In the genomic region with DNA sequence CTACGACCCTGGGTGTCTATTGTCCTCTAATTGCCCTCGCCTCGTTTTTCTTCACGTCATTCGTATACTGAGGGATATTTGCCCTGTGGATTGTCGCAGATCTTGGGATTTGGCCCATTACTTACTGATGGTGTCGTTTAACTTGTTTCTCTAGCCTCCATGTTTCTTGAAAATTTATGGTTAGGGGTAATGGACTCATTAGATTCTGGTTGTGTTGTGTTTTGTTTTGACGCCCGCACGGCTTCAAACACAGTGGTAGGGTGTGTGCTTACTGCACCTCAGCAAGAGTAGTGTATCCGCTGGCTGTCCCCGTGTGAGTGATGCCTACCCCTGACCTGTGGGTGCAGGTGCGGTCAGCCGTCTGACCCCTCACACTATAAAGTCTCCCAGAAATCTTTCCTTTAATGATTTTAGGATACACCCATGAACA, we compare ENCODE assay signal across 7 cellular contexts. TPM values are rescaled to one million over a fixed set of nuclear protein-coding genes. Genes with fewer than 3 reads are reported as not detected.
DNase-seq lines count a peak whose midpoint lies in the region; ATAC-seq, FAIRE-seq and TF ChIP-seq lines count a peak whose summit lies in the region.

No MANE protein-coding gene starts in this region.

- peak overlapping the region; percentile 87 for H3K27ac ChIP-seq in HepG2 (ENCODE audit: extremely low read length, insufficient read depth, low read length)
- peak overlapping the region; percentile 68 for H3K27ac ChIP-seq in substantia nigra (ENCODE audit: low read depth, low read length, poor library complexity, severe bottlenecking)

- in situ Hi-C loops in HepG2 (cut with HindIII; ENCODE audit: extremely low pct_ligation_motif_present, low pct_unique_long_range_greater_than_20kb), result loop anchor here (5.0 kb wide), 1 partner anchor 127 kb away; a partner anchor contains a TSS

- POLR2A ChIA-PET in MCF 10A (lab: Yijun Ruan, JAX), result interaction anchor here (0.7 to 2.7 kb wide), 11 partner anchors 8 to 356 kb away, joined by 3 to 14 read pairs (median 4); a partner anchor contains a TSS
- POLR2A ChIA-PET in HepG2 (lab: Yijun Ruan, JAX), result interaction anchor here (0.6 to 3.0 kb wide), 9 partner anchors 9 to 1658 kb away, joined by 3 to 89 read pairs (median 6); a partner anchor contains a TSS

- TSS peak; percentile 31 for BruUV-seq in MCF 10A (replicated peaks; lab: Mats Ljungman, UMichigan)
- no TSS peak for BruUV-seq in HepG2 (replicated peaks; lab: Mats Ljungman, UMichigan)

- TF ChIP-seq CTCF in MCF 10A (IDR thresholded peaks at IDR 0.05; ENCODE audit: unreplicated experiment) (no peak), HepG2 (CRISPR knock-in tag; IDR thresholded peaks at IDR 0.05) (peak; percentile 33)

- H3K36me3 Mint-ChIP-seq in MCF 10A (ENCODE audit: insufficient read depth, unreplicated experiment), result peaks cover 12% of the 10 kb centered on the region

- 1% methylated on average over 14 of the region's 14 CpGs for WGBS in HepG2 (ENCODE audit: low lambda C conversion rate)

- no peaks in the 10 kb centered on the region for H4K20me1 ChIP-seq in HepG2 (ENCODE audit: insufficient read depth, low read length)

- no peaks in the 10 kb centered on the region for H3K27me3 ChIP-seq in H7 (ENCODE audit: control insufficient read depth, insufficient read depth, low read length)
- H3K27me3 ChIP-seq in HepG2 (ENCODE audit: control insufficient read depth in 1 of 2, insufficient read depth in 2 of 2, low read length in 2 of 2), result no peaks in the 10 kb centered on the region; a peak in 1 of 5 replicates

- DNase-seq in H7, result no peak
- peak; percentile 75 for DNase-seq in NCI-H69 (lab: John Stamatoyannopoulos, UW)
- no peak for DNase-seq in MCF 10A (ENCODE audit: unreplicated experiment)
- peak; percentile 31 for DNase-seq in HepG2 (ENCODE audit: low spot score)
- peak in 5 of 49 donors; percentile 0 to 17 (median 14) for DNase-seq in substantia nigra (lab: John Stamatoyannopoulos, UW)
- DNase-seq in midbrain (lab: John Stamatoyannopoulos, UW), result no peak
- DNase-seq in mucosa of gallbladder (ENCODE audit: low spot score), result no peak

- intact Hi-C loops in MCF 10A (cut with micrococcal nuclease) (loop anchor here (1.0 kb wide), 1 partner anchor 265 kb away; no protein-coding TSS in a partner anchor), HepG2 (cut with micrococcal nuclease; ENCODE audit: unreplicated experiment) (loop anchor here (1.0 to 10.0 kb wide), 9 partner anchors 21 to 1645 kb away; a partner anchor contains a TSS)

- no peaks in the 10 kb centered on the region for H3K79me2 ChIP-seq in HepG2 (ENCODE audit: insufficient read depth, low read length)

- no peaks in the 10 kb centered on the region for H3K9me3 Mint-ChIP-seq in MCF 10A (ENCODE audit: unreplicated experiment)

- H3K4me3 ChIP-seq in H7 (ENCODE audit: insufficient read depth, low read depth, low read length), result peak overlapping the region; percentile 82
- peak overlapping the region; percentile 69 to 81 (median 75) for H3K4me3 ChIP-seq in HepG2 (replicated peaks in 1 of 3; ENCODE audit: insufficient read depth in 1 of 3, low read depth in 2 of 3, low read length in 3 of 3)

- no peak for TF ChIP-seq RAD21 in HepG2 (CRISPR knock-in tag; IDR thresholded peaks at IDR 0.05)

- H3K27me3 Mint-ChIP-seq in MCF 10A (ENCODE audit: insufficient read depth, unreplicated experiment), result no peaks in the 10 kb centered on the region

- TF ChIP-seq EP300 in HepG2 (IDR thresholded peaks at IDR 0.05; ENCODE audit: low read depth in 2 of 2, low read length in 2 of 2) (no peak), HepG2 (CRISPR knock-in tag; IDR thresholded peaks at IDR 0.05; ENCODE audit: borderline replicate concordance) (no peak)

- CTCF ChIA-PET in MCF 10A (lab: Yijun Ruan, JAX) (interaction anchor here (0.6 kb wide), 1 partner anchor 270 kb away, joined by 3 read pairs; no protein-coding TSS in a partner anchor), HepG2 (lab: Yijun Ruan, JAX; ENCODE audit: low intra/inter-chr PET ratio, low total read pairs) (no interaction called here)

- ATAC-seq in HepG2, result peak; percentile 18

- TF ChIP-seq POLR2A in HepG2 (IDR thresholded peaks at IDR 0.05; ENCODE audit: insufficient read depth in 1 of 2, low read depth in 2 of 2, low read length in 2 of 2), result peak in 1 of 2 experiments; percentile 0; a peak in 1 of 4 replicates

- H3K9ac ChIP-seq in HepG2 (ENCODE audit: insufficient read depth, low read depth, low read length), result peak overlapping the region; percentile 91

- peak overlapping the region; percentile 98 for H3K27ac Mint-ChIP-seq in MCF 10A (ENCODE audit: low read depth, unreplicated experiment)

- peak overlapping the region; percentile 97 for H3K4me2 ChIP-seq in HepG2 (ENCODE audit: low read depth, low read length)

- H3K36me3 ChIP-seq in H7 (replicated peaks; ENCODE audit: control insufficient read depth, insufficient read depth, low read length) (no peaks in the 10 kb centered on the region), HepG2 (replicated peaks in 1 of 2; ENCODE audit: control insufficient read depth in 1 of 2, insufficient read depth in 2 of 2, low read length in 2 of 2) (no peaks in the 10 kb centered on the region)

- no peaks in the 10 kb centered on the region for H3K9me3 ChIP-seq in HepG2 (ENCODE audit: low read length)

- no peak for FAIRE-seq in HepG2 (lab: Jason Lieb, UNC)

- peak overlapping the region; percentile 89 for H3K4me3 Mint-ChIP-seq in MCF 10A (ENCODE audit: unreplicated experiment)

- H3K4me1 ChIP-seq in HepG2 (ENCODE audit: insufficient read depth, low read length), result peaks cover 21% of the 10 kb centered on the region

- H3K4me1 Mint-ChIP-seq in MCF 10A (ENCODE audit: insufficient read depth, unreplicated experiment), result peaks cover 21% of the 10 kb centered on the region

- H2AFZ ChIP-seq in HepG2 (ENCODE audit: low read length), result peak overlapping the region; percentile 99

RNA-seq across cellular contexts. Expression of a gene that starts 0.9 kb away (rescaled TPM):
- not detected in 2 replicates for total RNA-seq in H7 (2014; rRNA removed; shearing (Covaris generic))
- total RNA-seq in MCF 10A (2022), result not detected in 2 replicates
- under 0.01 TPM in 1 of 2 replicates, not detected in the other for total RNA-seq in HepG2 (2016; rRNA removed; fragmentation: Illumina TruSeq; extraction: Trizol)
- total RNA-seq in HepG2 (2016; cell fraction: cytosol; rRNA removed; fragmentation: Illumina TruSeq; extraction: Trizol; ENCODE audit: low read depth), result under 0.01 TPM in 2 replicates
- under 0.01 TPM in 1 of 2 replicates, not detected in the other for total RNA-seq in HepG2 (2016; cell fraction: insoluble cytoplasmic fraction; rRNA removed; fragmentation: Illumina TruSeq; extraction: Trizol)
- under 0.01 TPM in 1 of 2 replicates, not detected in the other for total RNA-seq in HepG2 (2016; cell fraction: membrane; rRNA removed; fragmentation: Illumina TruSeq; extraction: Trizol)
- not detected in 2 replicates for total RNA-seq in HepG2 (2016; cell fraction: nucleus; rRNA removed; fragmentation: Illumina TruSeq; extraction: Trizol)
- polyA plus RNA-seq in HepG2 (2011; rRNA removed), result not detected in 2 replicates
- not detected in 2 replicates for polyA plus RNA-seq in HepG2 (2011; cell fraction: cytosol; rRNA removed)
- polyA plus RNA-seq in HepG2 (2011; cell fraction: nucleus; rRNA removed), result not detected in 2 replicates
- not detected in 2 replicates for polyA plus RNA-seq in HepG2 (2012)
- polyA plus RNA-seq in HepG2 (2016; cell fraction: cytosol; fragmentation: Illumina TruSeq; extraction: Trizol; ENCODE audit: low read depth), result not detected in 2 replicates
- not detected in 2 replicates for polyA plus RNA-seq in HepG2 (2016; cell fraction: insoluble cytoplasmic fraction; fragmentation: Illumina TruSeq; extraction: Trizol; ENCODE audit: low read depth)
- not detected in 2 replicates for polyA plus RNA-seq in HepG2 (2016; cell fraction: membrane; fragmentation: Illumina TruSeq; extraction: Trizol; ENCODE audit: low read depth)
- not detected in 2 replicates for polyA plus RNA-seq in HepG2 (2016; cell fraction: nucleus; fragmentation: Illumina TruSeq; extraction: Trizol; ENCODE audit: insufficient read depth, low read depth)
- polyA minus RNA-seq in HepG2 (2011; rRNA and poly(A)+ RNA removed; ENCODE audit: low replicate concordance), result under 0.01 TPM in 1 of 2 replicates, not detected in the other
- polyA minus RNA-seq in HepG2 (2011; cell fraction: cytosol; rRNA and poly(A)+ RNA removed), result not detected in 2 replicates
- polyA minus RNA-seq in HepG2 (2011; cell fraction: nucleus; rRNA and poly(A)+ RNA removed), result not detected in 2 replicates
- total RNA-seq in mucosa of gallbladder, result not detected

RNA-seq across cellular contexts. Expression of a gene that starts 2.1 kb away (rescaled TPM):
- not detected in 2 replicates for total RNA-seq in H7 (2014; rRNA removed; shearing (Covaris generic))
- total RNA-seq in MCF 10A (2022) (not detected in 2 replicates), HepG2 (2016; rRNA removed; fragmentation: Illumina TruSeq; extraction: Trizol) (under 0.01 TPM in 1 of 2 replicates, not detected in the other), mucosa of gallbladder (not detected)
- under 0.01 TPM in 2 replicates for total RNA-seq in HepG2 (2016; cell fraction: cytosol; rRNA removed; fragmentation: Illumina TruSeq; extraction: Trizol; ENCODE audit: low read depth)
- total RNA-seq in HepG2 (2016; cell fraction: insoluble cytoplasmic fraction; rRNA removed; fragmentation: Illumina TruSeq; extraction: Trizol), result under 0.01 TPM in 1 of 2 replicates, not detected in the other
- under 0.01 TPM in 1 of 2 replicates, not detected in the other for total RNA-seq in HepG2 (2016; cell fraction: membrane; rRNA removed; fragmentation: Illumina TruSeq; extraction: Trizol)
- total RNA-seq in HepG2 (2016; cell fraction: nucleus; rRNA removed; fragmentation: Illumina TruSeq; extraction: Trizol), result not detected in 2 replicates
- polyA plus RNA-seq in HepG2 (2011; rRNA removed), result not detected in 2 replicates
- not detected in 2 replicates for polyA plus RNA-seq in HepG2 (2011; cell fraction: cytosol; rRNA removed)
- not detected in 2 replicates for polyA plus RNA-seq in HepG2 (2011; cell fraction: nucleus; rRNA removed)
- not detected in 2 replicates for polyA plus RNA-seq in HepG2 (2012)
- not detected in 2 replicates for polyA plus RNA-seq in HepG2 (2016; cell fraction: cytosol; fragmentation: Illumina TruSeq; extraction: Trizol; ENCODE audit: low read depth)
- not detected in 2 replicates for polyA plus RNA-seq in HepG2 (2016; cell fraction: insoluble cytoplasmic fraction; fragmentation: Illumina TruSeq; extraction: Trizol; ENCODE audit: low read depth)
- not detected in 2 replicates for polyA plus RNA-seq in HepG2 (2016; cell fraction: membrane; fragmentation: Illumina TruSeq; extraction: Trizol; ENCODE audit: low read depth)
- not detected in 2 replicates for polyA plus RNA-seq in HepG2 (2016; cell fraction: nucleus; fragmentation: Illumina TruSeq; extraction: Trizol; ENCODE audit: insufficient read depth, low read depth)
- polyA minus RNA-seq in HepG2 (2011; rRNA and poly(A)+ RNA removed; ENCODE audit: low replicate concordance), result under 0.01 TPM in 1 of 2 replicates, not detected in the other
- polyA minus RNA-seq in HepG2 (2011; cell fraction: cytosol; rRNA and poly(A)+ RNA removed), result not detected in 2 replicates
- not detected in 2 replicates for polyA minus RNA-seq in HepG2 (2011; cell fraction: nucleus; rRNA and poly(A)+ RNA removed)

Comparison
In these comparisons a context has a peak if more than half of its experiments do, and no peak if none do; other contexts are left out.
1. DNase-seq: peak in NCI-H69 (single experiment) and HepG2 (single experiment); none in H7 (single experiment), MCF 10A (single experiment), midbrain (single experiment) and mucosa of gallbladder (single experiment).